ENCODE assay signal across 23 cellular contexts in the genomic region with DNA sequence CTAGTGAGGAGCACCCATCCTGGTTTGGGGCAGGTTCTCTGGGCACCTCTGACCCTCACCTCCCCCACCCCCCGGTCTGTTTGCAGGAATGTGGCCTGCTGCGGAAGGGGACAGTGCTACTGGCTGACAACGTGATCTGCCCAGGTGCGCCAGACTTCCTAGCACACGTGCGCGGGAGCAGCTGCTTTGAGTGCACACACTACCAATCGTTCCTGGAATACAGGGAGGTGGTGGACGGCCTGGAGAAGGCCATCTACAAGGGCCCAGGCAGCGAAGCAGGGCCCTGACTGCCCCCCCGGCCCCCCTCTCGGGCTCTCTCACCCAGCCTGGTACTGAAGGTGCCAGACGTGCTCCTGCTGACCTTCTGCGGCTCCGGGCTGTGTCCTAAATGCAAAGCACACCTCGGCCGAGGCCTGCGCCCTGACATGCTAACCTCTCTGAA.
"Had no signal": no experiment of that assay in that cellular context is flagged by ENCODE, and none has a peak within 500 bp of the region (broad histone marks: within the 10 kb centered on the region; RNA-seq: fewer than 3 reads in every experiment).

No MANE protein-coding gene starts in this region.

- H3K27ac ChIP-seq: breast epithelium, esophagus muscularis mucosa, left ventricle myocardium inferior, parathyroid adenoma, psoas muscle, testis, transverse colon, WERI-Rb-1 had no signal

- H2AFZ ChIP-seq: parathyroid adenoma had no signal

- DNase-seq: activated CD4-positive, alpha-beta T cell treated with anti-CD3 and anti-CD28 coated beads, Interleukin-2, amount 10 ng/mL, durations not matched to agents 24 days and 14 days; activated CD8-positive, alpha-beta T cell treated with anti-CD3 and anti-CD28 coated beads for 36 hours; activated naive CD8-positive, alpha-beta T cell treated with anti-CD3 and anti-CD28 coated beads, Interleukin-2, amount 50 U/mL, for 24 hours; activated T-cell treated with anti-CD3 and anti-CD28 coated beads, Interleukin-2, amount 50 U/mL, for 48 hours; central memory CD4-positive, alpha-beta T cell; foreskin melanocyte; left ventricle myocardium inferior; naive B cell; nephron progenitor cell; nucleus accumbens; psoas muscle; spleen; stimulated activated naive CD4-positive, alpha-beta T cell treated with Interleukin-2 at 50 U/mL for 16 hours; SW 1271; T-helper 9 cell; testis; transverse colon; WERI-Rb-1 had no signal

- H3K4me3 ChIP-seq: breast epithelium, esophagus muscularis mucosa, left ventricle myocardium inferior, psoas muscle, spleen, testis, transverse colon had no signal

- H3K9ac ChIP-seq: parathyroid adenoma had no signal

- H3K9me3 ChIP-seq: breast epithelium, esophagus muscularis mucosa, left ventricle myocardium inferior, psoas muscle, spleen, testis, transverse colon had no signal

- ATAC-seq: activated CD4-positive, CD25-positive, alpha-beta regulatory T cell treated with anti-CD3 and anti-CD28 coated beads, Interleukin-2, amount 50 U/mL, for 24 hours; activated CD8-positive, alpha-beta T cell treated with anti-CD3 and anti-CD28 coated beads for 36 hours; activated naive CD8-positive, alpha-beta T cell treated with anti-CD3 and anti-CD28 coated beads, Interleukin-2, amount 50 U/mL, for 24 hours; psoas muscle; right cardiac atrium had no signal

- H3K4me1 ChIP-seq: parathyroid adenoma, psoas muscle, testis had no signal

- H3K36me3 ChIP-seq: breast epithelium, transverse colon had no signal

- H3K27me3 ChIP-seq: breast epithelium, esophagus muscularis mucosa, spleen, testis, transverse colon had no signal
